In genomic region chr12:21756699-21757098, GRCh38 we compare ENCODE assay signal across 23 cellular contexts. TPM values are rescaled to one million over a fixed set of nuclear protein-coding genes. Genes with fewer than 3 reads are reported as not detected.
"Had no signal": no experiment of that assay in that cellular context is flagged by ENCODE, and none has a peak within 500 bp of the region (broad histone marks: within the 10 kb centered on the region; RNA-seq: fewer than 3 reads in every experiment).

No MANE protein-coding gene starts in this region.

- H3K27me3 ChIP-seq: dorsolateral prefrontal cortex, esophagus muscularis mucosa, gastroesophageal sphincter, heart left ventricle, hepatocyte had no signal

- H3K79me2 ChIP-seq: hepatocyte had no signal

- H3K27ac ChIP-seq: coronary artery, dorsolateral prefrontal cortex, esophagus muscularis mucosa, foreskin keratinocyte, gastroesophageal sphincter, hepatocyte, left ventricle myocardium inferior, lower lobe of right lung had no signal

- H2AFZ ChIP-seq: hepatocyte had no signal

- H3K4me2 ChIP-seq: hepatocyte had no signal

- H3K4me1 ChIP-seq: foreskin keratinocyte, lower lobe of right lung had no signal

- H3K9me3 ChIP-seq: esophagus muscularis mucosa, gastroesophageal sphincter, heart left ventricle, lower lobe of right lung, mucosa of descending colon had no signal

- ATAC-seq: foreskin keratinocyte, gastroesophageal sphincter, heart left ventricle, left cardiac atrium, lower lobe of right lung, mucosa of descending colon had no signal

- H3K36me3 ChIP-seq: esophagus muscularis mucosa, gastroesophageal sphincter, heart left ventricle, left ventricle myocardium inferior, lower lobe of right lung had no signal

- H3K4me3 ChIP-seq: coronary artery, dorsolateral prefrontal cortex, esophagus muscularis mucosa, gastroesophageal sphincter, heart left ventricle, hepatocyte, left ventricle myocardium inferior, lower lobe of right lung, mucosa of descending colon had no signal

- FAIRE-seq: colon, endothelial cell of umbilical vein, frontal cortex, keratinocyte had no signal

- DNase-seq: dermis blood vessel endothelial cell; dorsolateral prefrontal cortex; effector CD4-positive, alpha-beta T cell; effector memory CD4-positive, alpha-beta T cell; foreskin keratinocyte; heart left ventricle; hypothalamus; immature natural killer cell; left cardiac atrium; left ventricle myocardium inferior; lower lobe of right lung; mesenchymal stem cell; mucosa of descending colon; naive B cell had no signal

RNA-seq across cellular contexts. Expression of gene KCNJ8, which starts 17.8 kb away (rescaled TPM):
- total RNA-seq: endothelial cell of umbilical vein, foreskin keratinocyte, lung microvascular endothelial cell had no signal
- polyA plus RNA-seq: endothelial cell of umbilical vein, foreskin keratinocyte, immature natural killer cell, keratinocyte had no signal
